ENCODE assay signal across 8 cellular contexts in the genomic region with DNA sequence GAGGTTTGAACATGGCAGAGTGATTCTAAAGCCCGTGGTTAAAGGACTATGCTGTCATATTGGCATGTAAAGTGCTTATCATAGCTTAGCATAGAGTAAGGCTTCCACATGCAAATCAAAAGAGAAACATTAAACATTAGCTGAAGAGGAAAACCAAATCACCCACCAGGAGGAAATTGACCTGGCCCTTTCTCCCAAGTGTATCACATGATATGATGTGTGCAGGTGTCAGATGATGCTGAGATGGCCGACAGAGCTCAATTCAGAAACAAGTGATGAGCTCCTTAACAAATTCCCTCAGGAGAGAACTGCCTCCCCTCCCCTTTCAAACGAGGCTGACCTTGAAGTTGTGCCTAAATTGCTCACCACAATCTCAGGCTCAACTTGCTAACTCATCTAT.
DNase-seq lines count a peak whose midpoint lies in the region; ATAC-seq and TF ChIP-seq lines count a peak whose summit lies in the region.

No MANE protein-coding gene starts in this region.

- intact Hi-C loops in PC-3 (cut with micrococcal nuclease): no loop called here

- peak overlapping the region; percentile 69 for H3K4me3 Mint-ChIP-seq in neural crest cell

- peak; percentile 43 for TF ChIP-seq POLR2A in GM18526 (IDR thresholded peaks at IDR 0.05; ENCODE audit: extremely low read depth, insufficient read length)

- no peaks in the 10 kb centered on the region for H3F3A ChIP-seq in PC-3 (ENCODE audit: low read length, unreplicated experiment)

- H3K4me2 ChIP-seq in OCI-LY3 (ENCODE audit: low read length) (peak overlapping the region; percentile 85), PC-3 (ENCODE audit: low read length) (no peak overlapping the region)

- CTCF ChIA-PET in PC-3 (lab: Charles Lee): no interaction called here

- peaks cover 53% of the 10 kb centered on the region for H3K4me1 Mint-ChIP-seq in neural crest cell

- H3K27me3 Mint-ChIP-seq in neural crest cell (ENCODE audit: low read depth): no peaks in the 10 kb centered on the region

- no TSS peak for BruUV-seq in PC-3 (replicated peaks; lab: Mats Ljungman, UMichigan)

- no peaks in the 10 kb centered on the region for H3K36me3 Mint-ChIP-seq in neural crest cell (ENCODE audit: low read depth)

- peak overlapping the region; percentile 73 for H3K4me3 ChIP-seq in OCI-LY3 (ENCODE audit: low read length)
- no peak overlapping the region for H3K4me3 ChIP-seq in PC-3 (ENCODE audit: low read length)

- no peaks in the 10 kb centered on the region for H3K9me2 ChIP-seq in PC-3 (replicated peaks; ENCODE audit: low read length)

- H3K36me3 ChIP-seq in OCI-LY3 (replicated peaks; ENCODE audit: low read depth, low read length) (peaks cover 8% of the 10 kb centered on the region), PC-3 (ENCODE audit: low read depth, low read length) (no peaks in the 10 kb centered on the region)

- peaks cover 5% of the 10 kb centered on the region for H3K9me3 Mint-ChIP-seq in neural crest cell

- POLR2A ChIA-PET in PC-3 (lab: Charles Lee; ENCODE audit: unreplicated experiment): no interaction called here

- ATAC-seq in GM21786 (IDR thresholded peaks at IDR 0.05; ENCODE audit: unreplicated experiment): peak; percentile 48
- ATAC-seq in PC-3: no peak

- H2AFZ ChIP-seq in OCI-LY3 (ENCODE audit: low read depth, low read length) (peak overlapping the region; percentile 44; the same call in 1 of the 2 replicates), PC-3 (ENCODE audit: low read length) (no peak overlapping the region)

- H3K9me3 ChIP-seq in OCI-LY3 (ENCODE audit: insufficient read depth, low read length) (peaks cover 7% of the 10 kb centered on the region; the same call in 1 of the 2 replicates), PC-3 (ENCODE audit: low read length) (no peaks in the 10 kb centered on the region)

- H3K27ac Mint-ChIP-seq in neural crest cell (ENCODE audit: unreplicated experiment): no peak overlapping the region

- TF ChIP-seq CTCF in OCI-LY3 (IDR thresholded peaks at IDR 0.05; ENCODE audit: low read depth, low read length) (no peak), neural crest cell (conservative IDR thresholded peaks at IDR 0.05) (no peak), PC-3 (conservative IDR thresholded peaks at IDR 0.05; ENCODE audit: low read depth, low read length) (no peak)

- H3K27me3 ChIP-seq in OCI-LY3 (ENCODE audit: low read depth, low read length) (no peaks in the 10 kb centered on the region), PC-3 (ENCODE audit: low read length) (no peaks in the 10 kb centered on the region)

- H3K79me2 ChIP-seq in OCI-LY3 (ENCODE audit: low read length) (no peaks in the 10 kb centered on the region), PC-3 (ENCODE audit: low read length) (no peaks in the 10 kb centered on the region)

- peak overlapping the region; percentile 96 for H3K27ac ChIP-seq in OCI-LY3 (ENCODE audit: low read length)
- H3K27ac ChIP-seq in PC-3 (ENCODE audit: low read length): no peak overlapping the region

- H3K9ac ChIP-seq in OCI-LY3 (ENCODE audit: low read length): peak overlapping the region; percentile 81
- no peak overlapping the region for H3K9ac ChIP-seq in PC-3 (ENCODE audit: low read length)

- H4K20me1 ChIP-seq in OCI-LY3 (ENCODE audit: insufficient read depth, low read length) (no peaks in the 10 kb centered on the region), PC-3 (ENCODE audit: low read length) (no peaks in the 10 kb centered on the region)

- DNase-seq in neural crest cell (ENCODE audit: low read depth, low spot score) (no peak), NCI-H510A (lab: John Stamatoyannopoulos, UW) (no peak), PC-3 (no peak), DMS 273 treated with DMSO at 0.1 percent for 48 hours (lab: John Stamatoyannopoulos, UW) (no peak)
- no peak for DNase-seq in stimulated activated CD4-positive, alpha-beta T cell treated with anti-CD3 and anti-CD28 coated beads, Interleukin-2, amount 100 ng/mL, for 24 hours

- peaks cover 50% of the 10 kb centered on the region for H3K4me1 ChIP-seq in OCI-LY3 (ENCODE audit: low read length)
- H3K4me1 ChIP-seq in PC-3 (ENCODE audit: insufficient read depth, low read length): no peaks in the 10 kb centered on the region
